ENCODE assay signal across 11 cellular contexts in genomic region chr1:27589841-27590426, GRCh38. TPM values are rescaled to one million over a fixed set of nuclear protein-coding genes. Genes with fewer than 3 reads are reported as not detected.
DNase-seq lines count a peak whose midpoint lies in the region; ATAC-seq and TF ChIP-seq lines count a peak whose summit lies in the region.
"Had no signal": no experiment of that assay in that cellular context is flagged by ENCODE, and none has a peak within 500 bp of the region (broad histone marks: within the 10 kb centered on the region; RNA-seq: fewer than 3 reads in every experiment).

No MANE protein-coding gene starts in this region.

- H2BK15ac ChIP-seq in mesenchymal stem cell (ENCODE audit: low read depth, poor library complexity, severe bottlenecking) (no peak overlapping the region), mesendoderm (replicated peaks; ENCODE audit: low read depth) (no peak overlapping the region)

- H3K36me3 Mint-ChIP-seq in activated T-helper 2 cell treated with anti-CD3 and anti-CD28 coated beads, Interferon-gamma antibody, Interleukin-2, Interleukin-4, amounts not matched to agents 10 μg/mL and 5 μg/mL and 100 μg/mL, durations not matched to agents 14 hours and 24 hours and 36 hours (ENCODE audit: low read depth): no peaks in the 10 kb centered on the region
- no peaks in the 10 kb centered on the region for H3K36me3 Mint-ChIP-seq in natural killer cell
- H3K36me3 Mint-ChIP-seq: activated naive CD8-positive, alpha-beta T cell had no signal

- peak overlapping the region; percentile 15 to 49 for H3K4ac ChIP-seq in mesenchymal stem cell (ENCODE audit: low read depth in 1 of 2, low read length in 2 of 2)
- no peak overlapping the region for H3K4ac ChIP-seq in mesendoderm (ENCODE audit: low read depth, low read length)

- H3K27ac Mint-ChIP-seq in activated T-helper 2 cell treated with anti-CD3 and anti-CD28 coated beads, Interferon-gamma antibody, Interleukin-2, Interleukin-4, amounts not matched to agents 10 μg/mL and 5 μg/mL and 100 μg/mL, durations not matched to agents 14 hours and 24 hours and 36 hours: no peak overlapping the region
- H3K27ac Mint-ChIP-seq in natural killer cell: no peak overlapping the region
- H3K27ac Mint-ChIP-seq: activated naive CD8-positive, alpha-beta T cell had no signal

- peak overlapping the region; percentile 34 for H3K4me2 ChIP-seq in mesenchymal stem cell (ENCODE audit: low read length, poor library complexity, severe bottlenecking)
- H3K4me2 ChIP-seq in mesendoderm (ENCODE audit: low read length): no peak overlapping the region

- no peaks in the 10 kb centered on the region for H3K27me3 ChIP-seq in mesenchymal stem cell (ENCODE audit: control insufficient read depth in 1 of 2, insufficient read depth in 1 of 2, low read length in 2 of 2)
- H3K27me3 ChIP-seq in mesendoderm (ENCODE audit: insufficient read depth, low read length, poor library complexity): no peaks in the 10 kb centered on the region

- H3K23ac ChIP-seq in mesenchymal stem cell (ENCODE audit: low read length in 2 of 2) (no peak overlapping the region), mesendoderm (ENCODE audit: low read length) (no peak overlapping the region)

- H4K5ac ChIP-seq in mesendoderm (ENCODE audit: low read length): no peak overlapping the region

- H3K56ac ChIP-seq in mesendoderm (ENCODE audit: low read length): no peak overlapping the region

- H4K8ac ChIP-seq in mesenchymal stem cell (ENCODE audit: low read length) (no peak overlapping the region), mesendoderm (ENCODE audit: low read depth, low read length) (no peak overlapping the region)

- WGBS in mesenchymal stem cell: 53% methylated on average over 12 of the region's 13 CpGs
- no CpG with 5 or more reads among the region's 13 CpGs for WGBS in mesendoderm (ENCODE audit: extremely low coverage, insufficient coverage, low lambda C conversion rate)

- H4K91ac ChIP-seq in mesenchymal stem cell (ENCODE audit: low read length): peak overlapping the region; percentile 81

- no peak overlapping the region for H3K4me3 ChIP-seq in choroid plexus epithelial cell (ENCODE audit: low read depth, low read length)
- no peak overlapping the region for H3K4me3 ChIP-seq in mesenchymal stem cell (ENCODE audit: insufficient read depth in 1 of 2, low read depth in 1 of 2, low read length in 2 of 2)
- no peak overlapping the region for H3K4me3 ChIP-seq in mesendoderm (ENCODE audit: low read length)

- H2AK5ac ChIP-seq in mesenchymal stem cell (ENCODE audit: low read length, severe bottlenecking) (peak overlapping the region; percentile 1), mesendoderm (ENCODE audit: low read length) (no peak overlapping the region)

- H2BK120ac ChIP-seq in mesenchymal stem cell (ENCODE audit: low read depth, low read length) (peak overlapping the region; percentile 35), mesendoderm (ENCODE audit: low read depth, low read length) (no peak overlapping the region)

- no peak overlapping the region for H3K14ac ChIP-seq in mesenchymal stem cell (ENCODE audit: low read length in 2 of 2)

- DNase-seq in A172 (ENCODE audit: low spot score) (peak; percentile 81), NCI-H1092 (lab: John Stamatoyannopoulos, UW) (peak; percentile 55), choroid plexus epithelial cell (ENCODE audit: low read depth) (peak; percentile 55), mesenchymal stem cell (peak; percentile 70), mesendoderm (no peak), natural killer cell (no peak)
- no peak for DNase-seq in activated T-helper 2 cell treated with anti-CD3 and anti-CD28 coated beads, Interferon-gamma antibody, Interleukin-2, Interleukin-4, amounts not matched to agents 10 μg/mL and 5 μg/mL and 100 μg/mL, durations not matched to agents 14 hours and 24 hours and 36 hours (ENCODE audit: low spot score)
- no peak for DNase-seq in activated naive CD4-positive, alpha-beta T cell treated with Interleukin-2 at 50 U/mL for 16 hours
- DNase-seq: Caco-2; stimulated activated CD4-positive, alpha-beta T cell treated with anti-CD3 and anti-CD28 coated beads, Interleukin-2, amount 100 ng/mL, for 24 hours had no signal

- H3K18ac ChIP-seq in mesenchymal stem cell (ENCODE audit: low read depth in 1 of 2, low read length in 2 of 2): peak overlapping the region in 1 of 2 experiments; percentile 82
- H3K18ac ChIP-seq in mesendoderm (ENCODE audit: low read length): no peak overlapping the region

- H3K79me1 ChIP-seq in mesenchymal stem cell (replicated peaks; ENCODE audit: low read length, poor library complexity, severe bottlenecking) (peaks cover 31% of the 10 kb centered on the region), mesendoderm (ENCODE audit: low read length) (peaks cover 55% of the 10 kb centered on the region)

- H3K27ac ChIP-seq in mesenchymal stem cell (ENCODE audit: low read length, poor library complexity, severe bottlenecking) (peak overlapping the region; percentile 58), mesendoderm (ENCODE audit: low read depth, low read length) (no peak overlapping the region)

- no peaks in the 10 kb centered on the region for H3K9me3 ChIP-seq in mesenchymal stem cell (ENCODE audit: control insufficient read depth, low read length)
- H3K9me3 ChIP-seq: Caco-2 had no signal

- no peak overlapping the region for H2AFZ ChIP-seq in mesenchymal stem cell (ENCODE audit: low read depth, low read length)

- no peak overlapping the region for H3K4me3 Mint-ChIP-seq in activated T-helper 2 cell treated with anti-CD3 and anti-CD28 coated beads, Interferon-gamma antibody, Interleukin-2, Interleukin-4, amounts not matched to agents 10 μg/mL and 5 μg/mL and 100 μg/mL, durations not matched to agents 14 hours and 24 hours and 36 hours (ENCODE audit: low read depth)
- no peak overlapping the region for H3K4me3 Mint-ChIP-seq in natural killer cell
- H3K4me3 Mint-ChIP-seq: activated naive CD8-positive, alpha-beta T cell had no signal

- H3K79me2 ChIP-seq in mesendoderm (ENCODE audit: control insufficient read depth, insufficient read depth, low read length): peaks cover 29% of the 10 kb centered on the region

- H3K9me3 Mint-ChIP-seq in activated T-helper 2 cell treated with anti-CD3 and anti-CD28 coated beads, Interferon-gamma antibody, Interleukin-2, Interleukin-4, amounts not matched to agents 10 μg/mL and 5 μg/mL and 100 μg/mL, durations not matched to agents 14 hours and 24 hours and 36 hours: no peaks in the 10 kb centered on the region
- H3K9me3 Mint-ChIP-seq in natural killer cell: no peaks in the 10 kb centered on the region

- H3K4me1 ChIP-seq in mesenchymal stem cell (ENCODE audit: control insufficient read depth, insufficient read depth, low read depth, low read length): peaks cover 82% of the 10 kb centered on the region
- peaks cover 20% of the 10 kb centered on the region for H3K4me1 ChIP-seq in mesendoderm (ENCODE audit: control insufficient read depth, low read depth, low read length)
- H3K4me1 ChIP-seq: Caco-2 had no signal

- H2BK12ac ChIP-seq in mesenchymal stem cell (ENCODE audit: low read length in 2 of 2): peak overlapping the region in 1 of 2 experiments; percentile 64

- H3K4me1 Mint-ChIP-seq in activated T-helper 2 cell treated with anti-CD3 and anti-CD28 coated beads, Interferon-gamma antibody, Interleukin-2, Interleukin-4, amounts not matched to agents 10 μg/mL and 5 μg/mL and 100 μg/mL, durations not matched to agents 14 hours and 24 hours and 36 hours (ENCODE audit: low read depth): no peaks in the 10 kb centered on the region
- H3K4me1 Mint-ChIP-seq in natural killer cell: no peaks in the 10 kb centered on the region

- intact Hi-C loops in activated T-helper 2 cell treated with anti-CD3 and anti-CD28 coated beads, Interferon-gamma antibody, Interleukin-2, Interleukin-4, amounts not matched to agents 10 μg/mL and 5 μg/mL and 100 μg/mL, durations not matched to agents 14 hours and 24 hours and 36 hours (cut with micrococcal nuclease): no loop called here
- intact Hi-C loops in natural killer cell (cut with micrococcal nuclease): no loop called here

- TF ChIP-seq CTCF in choroid plexus epithelial cell (conservative IDR thresholded peaks at IDR 0.05; ENCODE audit: low read depth, low read length) (no peak), natural killer cell (IDR thresholded peaks at IDR 0.05) (no peak)

- H3K36me3 ChIP-seq in mesenchymal stem cell (ENCODE audit: control insufficient read depth in 1 of 2, insufficient read depth in 2 of 2, low read depth in 1 of 2, low read length in 2 of 2) (peaks cover 9 to 42% of the 10 kb centered on the region in 2 experiments), mesendoderm (ENCODE audit: control insufficient read depth, insufficient read depth, low read length) (no peaks in the 10 kb centered on the region)

- H3K27me3 Mint-ChIP-seq in activated T-helper 2 cell treated with anti-CD3 and anti-CD28 coated beads, Interferon-gamma antibody, Interleukin-2, Interleukin-4, amounts not matched to agents 10 μg/mL and 5 μg/mL and 100 μg/mL, durations not matched to agents 14 hours and 24 hours and 36 hours (ENCODE audit: low read depth): no peaks in the 10 kb centered on the region
- H3K27me3 Mint-ChIP-seq in natural killer cell (ENCODE audit: low read depth in 2 of 2): no peaks in the 10 kb centered on the region
- H3K27me3 Mint-ChIP-seq: activated naive CD8-positive, alpha-beta T cell had no signal

- H3K9ac ChIP-seq in mesenchymal stem cell (ENCODE audit: low read length) (peak overlapping the region; percentile 52), mesendoderm (ENCODE audit: low read length) (no peak overlapping the region)

- H2BK5ac ChIP-seq in mesenchymal stem cell (ENCODE audit: low read depth, low read length, poor library complexity, severe bottlenecking) (no peak overlapping the region), mesendoderm (ENCODE audit: low read length) (no peak overlapping the region)

- ATAC-seq in natural killer cell: no peak

RNA-seq across cellular contexts. Expression of gene AHDC1, which starts 14.0 kb away (rescaled TPM):
- 3.4 and 7.6 TPM in 2 replicates for total RNA-seq in A172 (2014; rRNA removed; shearing (Covaris generic))
- 27.0 TPM for polyA plus RNA-seq in mesenchymal stem cell (2013, experiment 1 of 2)
- polyA plus RNA-seq in mesenchymal stem cell (2013, experiment 2 of 2): 24.1 TPM
- total RNA-seq in activated T-helper 2 cell treated with anti-CD3 and anti-CD28 coated beads, Interferon-gamma antibody, Interleukin-2, Interleukin-4, amounts not matched to agents 10 μg/mL and 5 μg/mL and 100 μg/mL, durations not matched to agents 14 hours and 24 hours and 36 hours: 28.5 and 29.3 TPM in 2 replicates
- 8.1 TPM for polyA plus RNA-seq in mesendoderm (2013, experiment 1 of 2)
- 8.0 TPM for polyA plus RNA-seq in mesendoderm (2013, experiment 2 of 2)
- 10 to 100 TPM; 39.6 to 67.0 (median 47.0) TPM for total RNA-seq in natural killer cell

RNA-seq across cellular contexts. Expression of gene FGR, which starts 45.1 kb away (rescaled TPM):
- total RNA-seq in A172 (2014; rRNA removed; shearing (Covaris generic)): not detected in 2 replicates
- 0.04 TPM for polyA plus RNA-seq in mesenchymal stem cell (2013, experiment 1 of 2)
- polyA plus RNA-seq in mesenchymal stem cell (2013, experiment 2 of 2): 0.03 TPM
- 0.07 and 0.25 TPM in 2 replicates for total RNA-seq in activated T-helper 2 cell treated with anti-CD3 and anti-CD28 coated beads, Interferon-gamma antibody, Interleukin-2, Interleukin-4, amounts not matched to agents 10 μg/mL and 5 μg/mL and 100 μg/mL, durations not matched to agents 14 hours and 24 hours and 36 hours
- polyA plus RNA-seq in mesendoderm (2013, experiment 1 of 2): 0.11 TPM
- polyA plus RNA-seq in mesendoderm (2013, experiment 2 of 2): 0.08 TPM
- 100 to 1,000 TPM; 353 to 452 (median 362) TPM for total RNA-seq in natural killer cell
- total RNA-seq: Caco-2 had no signal

Comparison
In these comparisons a context has a peak if more than half of its experiments do, and no peak if none do; other contexts are left out.
1. DNase-seq: peak in A172 (single experiment), NCI-H1092 (single experiment), choroid plexus epithelial cell (single experiment) and mesenchymal stem cell (single experiment); none in activated T-helper 2 cell treated with anti-CD3 and anti-CD28 coated beads, Interferon-gamma antibody, Interleukin-2, Interleukin-4, amounts not matched to agents 10 μg/mL and 5 μg/mL and 100 μg/mL, durations not matched to agents 14 hours and 24 hours and 36 hours (single experiment), activated naive CD4-positive, alpha-beta T cell treated with Interleukin-2 at 50 U/mL for 16 hours (single experiment), mesendoderm (single experiment) and natural killer cell (single experiment).
2. RNA of gene FGR, which starts 45.1 kb away (total RNA-seq): 353 to 452 TPM in natural killer cell; 0.07 to 0.25 TPM in activated T-helper 2 cell treated with anti-CD3 and anti-CD28 coated beads, Interferon-gamma antibody, Interleukin-2, Interleukin-4, amounts not matched to agents 10 μg/mL and 5 μg/mL and 100 μg/mL, durations not matched to agents 14 hours and 24 hours and 36 hours and not detected in A172; every median in the first group is over 100 times any median in the second.